8 cellular contexts compared by ENCODE assay signal in genomic region chr10:75236178-75236825, GRCh38. TPM values are rescaled to one million over a fixed set of nuclear protein-coding genes. Genes with fewer than 3 reads are reported as not detected.
A peak's percentile ranks its signal among the peaks of the same experiment; 100 is the strongest.
DNase-seq lines count a peak whose midpoint lies in the region; ATAC-seq, FAIRE-seq and TF ChIP-seq lines count a peak whose summit lies in the region.

No MANE protein-coding gene starts in this region.

- H3K4me1 Mint-ChIP-seq in activated T-helper 1 cell treated with anti-CD3 and anti-CD28 coated beads, Interleukin-12 subunit alpha, Interleukin-12 subunit beta, Interleukin-2, Interleukin-4 antibody, amounts not matched to agents 30 ng/mL and 10 ng/mL and 1 ng/mL, durations not matched to agents 14 hours and 24 hours and 36 hours (ENCODE audit: low read depth), result peaks cover 22% of the 10 kb centered on the region

- no peaks in the 10 kb centered on the region for H4K20me1 ChIP-seq in HepG2 (ENCODE audit: insufficient read depth, low read length)

- DNase-seq in HepG2 (ENCODE audit: low spot score) (no peak), right lobe of liver (no peak), uterus (no peak), activated gamma-delta T cell (lab: John Stamatoyannopoulos, UW) (no peak), NCI-H146 treated with DMSO at 0.1 percent for 48 hours (lab: John Stamatoyannopoulos, UW; ENCODE audit: unreplicated experiment) (no peak)
- no peak for DNase-seq in activated T-helper 1 cell treated with anti-CD3 and anti-CD28 coated beads, Interleukin-12 subunit alpha, Interleukin-12 subunit beta, Interleukin-2, Interleukin-4 antibody, amounts not matched to agents 30 ng/mL and 10 ng/mL and 1 ng/mL, durations not matched to agents 14 hours and 24 hours and 36 hours (ENCODE audit: low spot score)

- peaks cover 2% of the 10 kb centered on the region for H3K79me2 ChIP-seq in HepG2 (ENCODE audit: insufficient read depth, low read length)

- H3K4me1 ChIP-seq in HepG2 (ENCODE audit: insufficient read depth, low read length) (peaks cover 57% of the 10 kb centered on the region), right lobe of liver (peaks cover 0 to 18% (median 5%) of the 10 kb centered on the region in 4 donors), muscle layer of colon (ENCODE audit: insufficient read depth, low read length) (peaks cover 5% of the 10 kb centered on the region), uterus (no peaks in the 10 kb centered on the region)

- H3K36me3 ChIP-seq in HepG2 (replicated peaks in 1 of 2; ENCODE audit: control insufficient read depth in 1 of 2, insufficient read depth in 2 of 2, low read length in 2 of 2) (peaks cover 9 to 21% of the 10 kb centered on the region in 2 experiments; a peak in 4 of 5 replicates), right lobe of liver (peaks cover 0 to 12% (median 7%) of the 10 kb centered on the region in 4 donors), muscle layer of colon (ENCODE audit: insufficient read depth, low read length) (peaks cover 9% of the 10 kb centered on the region), uterus (no peaks in the 10 kb centered on the region)

- H3K27ac Mint-ChIP-seq in activated T-helper 1 cell treated with anti-CD3 and anti-CD28 coated beads, Interleukin-12 subunit alpha, Interleukin-12 subunit beta, Interleukin-2, Interleukin-4 antibody, amounts not matched to agents 30 ng/mL and 10 ng/mL and 1 ng/mL, durations not matched to agents 14 hours and 24 hours and 36 hours, result peak overlapping the region; percentile 93

- TF ChIP-seq EP300 in HepG2 (IDR thresholded peaks at IDR 0.05; ENCODE audit: low read depth in 2 of 2, low read length in 2 of 2), result no peak
- no peak for TF ChIP-seq EP300 in HepG2 (CRISPR knock-in tag; IDR thresholded peaks at IDR 0.05; ENCODE audit: borderline replicate concordance)

- peaks cover 20% of the 10 kb centered on the region for H3K36me3 Mint-ChIP-seq in activated T-helper 1 cell treated with anti-CD3 and anti-CD28 coated beads, Interleukin-12 subunit alpha, Interleukin-12 subunit beta, Interleukin-2, Interleukin-4 antibody, amounts not matched to agents 30 ng/mL and 10 ng/mL and 1 ng/mL, durations not matched to agents 14 hours and 24 hours and 36 hours (ENCODE audit: low read depth)

- TF ChIP-seq RAD21 in HepG2 (CRISPR knock-in tag; IDR thresholded peaks at IDR 0.05), result no peak

- CTCF ChIA-PET in HepG2 (lab: Yijun Ruan, JAX; ENCODE audit: low intra/inter-chr PET ratio, low total read pairs), result interaction anchor here (0.8 to 2.7 kb wide), 5 partner anchors 49 to 992 kb away, joined by 3 to 34 read pairs (median 4); a partner anchor contains a TSS

- 42% methylated on average over 12 of the region's 12 CpGs for WGBS in HepG2 (ENCODE audit: low lambda C conversion rate)
- 33% methylated on average over 12 of the region's 12 CpGs for WGBS in right lobe of liver (ENCODE audit: insufficient coverage, low coverage, low lambda C conversion rate, missing lambda C conversion rate)

- H3K9me3 Mint-ChIP-seq in activated T-helper 1 cell treated with anti-CD3 and anti-CD28 coated beads, Interleukin-12 subunit alpha, Interleukin-12 subunit beta, Interleukin-2, Interleukin-4 antibody, amounts not matched to agents 30 ng/mL and 10 ng/mL and 1 ng/mL, durations not matched to agents 14 hours and 24 hours and 36 hours, result no peaks in the 10 kb centered on the region

- intact Hi-C loops in HepG2 (cut with micrococcal nuclease; ENCODE audit: unreplicated experiment) (no loop called here), right lobe of liver (cut with DNase I) (loop anchor here (10.0 kb wide), 2 partner anchors 52 to 132 kb away; a partner anchor contains a TSS), uterus (cut with DNase I; ENCODE audit: low total_unique reads) (loop anchor here (10.0 kb wide), 2 partner anchors 132 to 972 kb away; a partner anchor contains a TSS)
- intact Hi-C loops in activated T-helper 1 cell treated with anti-CD3 and anti-CD28 coated beads, Interleukin-12 subunit alpha, Interleukin-12 subunit beta, Interleukin-2, Interleukin-4 antibody, amounts not matched to agents 30 ng/mL and 10 ng/mL and 1 ng/mL, durations not matched to agents 14 hours and 24 hours and 36 hours (cut with micrococcal nuclease), result loop anchor here (1.0 to 10.0 kb wide), 6 partner anchors 48 to 1387 kb away; partner anchors contain the start of gene CAMK2G

- H2AFZ ChIP-seq in HepG2 (ENCODE audit: low read length), result no peak overlapping the region

- ATAC-seq in HepG2 (no peak), right lobe of liver (no peak), GM21529 (IDR thresholded peaks at IDR 0.05; ENCODE audit: unreplicated experiment) (no peak)

- H3K9ac ChIP-seq in HepG2 (ENCODE audit: insufficient read depth, low read depth, low read length), result peak overlapping the region; percentile 18; the same call in 1 of the 2 replicates
- peak overlapping the region; percentile 5 for H3K9ac ChIP-seq in muscle layer of colon (ENCODE audit: low read length)

- H3K27me3 ChIP-seq in HepG2 (ENCODE audit: control insufficient read depth in 1 of 2, insufficient read depth in 2 of 2, low read length in 2 of 2), result peaks cover 0 to 1% of the 10 kb centered on the region in 2 experiments; a peak in 1 of 5 replicates
- H3K27me3 ChIP-seq in right lobe of liver, result no peaks in the 10 kb centered on the region
- no peaks in the 10 kb centered on the region for H3K27me3 ChIP-seq in muscle layer of colon (ENCODE audit: control insufficient read depth in 1 of 2, insufficient read depth in 2 of 2, low read length in 2 of 2)
- no peaks in the 10 kb centered on the region for H3K27me3 ChIP-seq in uterus

- POLR2A ChIA-PET in HepG2 (lab: Yijun Ruan, JAX), result interaction anchor here (1.0 to 1.8 kb wide), 3 partner anchors 26 to 165 kb away, joined by 3 to 7 read pairs (median 3); partner anchors contain the start of genes VDAC2 and ZNF503

- no peaks in the 10 kb centered on the region for H3K27me3 Mint-ChIP-seq in activated T-helper 1 cell treated with anti-CD3 and anti-CD28 coated beads, Interleukin-12 subunit alpha, Interleukin-12 subunit beta, Interleukin-2, Interleukin-4 antibody, amounts not matched to agents 30 ng/mL and 10 ng/mL and 1 ng/mL, durations not matched to agents 14 hours and 24 hours and 36 hours (ENCODE audit: insufficient read depth)

- H3K27ac ChIP-seq in HepG2 (ENCODE audit: extremely low read length, insufficient read depth, low read length) (no peak overlapping the region), right lobe of liver (no peak overlapping the region), muscle layer of colon (ENCODE audit: low read depth, low read length) (no peak overlapping the region), uterus (peak overlapping the region; percentile 84 to 88)

- TF ChIP-seq POLR2A in HepG2 (IDR thresholded peaks at IDR 0.05; ENCODE audit: insufficient read depth in 1 of 2, low read depth in 2 of 2, low read length in 2 of 2) (no peak), right lobe of liver (IDR thresholded peaks at IDR 0.05) (no peak), uterus (IDR thresholded peaks at IDR 0.05) (no peak)

- H3K9me3 ChIP-seq in HepG2 (ENCODE audit: low read length) (no peaks in the 10 kb centered on the region), right lobe of liver (no peaks in the 10 kb centered on the region), muscle layer of colon (ENCODE audit: low read length) (no peaks in the 10 kb centered on the region), uterus (no peaks in the 10 kb centered on the region)

- FAIRE-seq in HepG2 (lab: Jason Lieb, UNC), result no peak

- H3K4me3 ChIP-seq in HepG2 (replicated peaks in 1 of 3; ENCODE audit: insufficient read depth in 1 of 3, low read depth in 2 of 3, low read length in 3 of 3), result peak overlapping the region in 2 of 3 experiments; percentile 25 to 41; a peak in 3 of 6 replicates
- H3K4me3 ChIP-seq in right lobe of liver, result no peak overlapping the region
- H3K4me3 ChIP-seq in muscle layer of colon (ENCODE audit: low read depth in 1 of 2, low read length in 2 of 2), result no peak overlapping the region
- H3K4me3 ChIP-seq in uterus, result no peak overlapping the region

- TF ChIP-seq CTCF in HepG2 (CRISPR knock-in tag; IDR thresholded peaks at IDR 0.05), result no peak
- no peak for TF ChIP-seq CTCF in right lobe of liver (IDR thresholded peaks at IDR 0.05)
- no peak for TF ChIP-seq CTCF in uterus (IDR thresholded peaks at IDR 0.05)

- in situ Hi-C loops in HepG2 (cut with HindIII; ENCODE audit: extremely low pct_ligation_motif_present, low pct_unique_long_range_greater_than_20kb), result loop anchor here (10.0 kb wide), 1 partner anchor 992 kb away; no protein-coding TSS in a partner anchor

- H3K4me3 Mint-ChIP-seq in activated T-helper 1 cell treated with anti-CD3 and anti-CD28 coated beads, Interleukin-12 subunit alpha, Interleukin-12 subunit beta, Interleukin-2, Interleukin-4 antibody, amounts not matched to agents 30 ng/mL and 10 ng/mL and 1 ng/mL, durations not matched to agents 14 hours and 24 hours and 36 hours, result peak overlapping the region; percentile 84

- H3K4me2 ChIP-seq in HepG2 (ENCODE audit: low read depth, low read length), result peak overlapping the region; percentile 85

- no TSS peak for BruUV-seq in HepG2 (replicated peaks; lab: Mats Ljungman, UMichigan)

RNA-seq across cellular contexts. Expression of gene COMTD1, which starts 0.5 kb away (rescaled TPM):
- total RNA-seq in HepG2 (2016; rRNA removed; fragmentation: Illumina TruSeq; extraction: Trizol), result 9.8 and 18.4 TPM in 2 replicates
- total RNA-seq in HepG2 (2016; cell fraction: cytosol; rRNA removed; fragmentation: Illumina TruSeq; extraction: Trizol; ENCODE audit: low read depth), result 12.2 and 16.1 TPM in 2 replicates
- 10.6 and 19.5 TPM in 2 replicates for total RNA-seq in HepG2 (2016; cell fraction: insoluble cytoplasmic fraction; rRNA removed; fragmentation: Illumina TruSeq; extraction: Trizol)
- total RNA-seq in HepG2 (2016; cell fraction: membrane; rRNA removed; fragmentation: Illumina TruSeq; extraction: Trizol), result 12.0 and 14.7 TPM in 2 replicates
- total RNA-seq in HepG2 (2016; cell fraction: nucleus; rRNA removed; fragmentation: Illumina TruSeq; extraction: Trizol), result 14.6 and 16.0 TPM in 2 replicates
- polyA plus RNA-seq in HepG2 (2011; rRNA removed), result 11.8 and 12.6 TPM in 2 replicates
- 6.8 and 16.3 TPM in 2 replicates for polyA plus RNA-seq in HepG2 (2011; cell fraction: cytosol; rRNA removed)
- polyA plus RNA-seq in HepG2 (2011; cell fraction: nucleus; rRNA removed), result 56.9 and 70.5 TPM in 2 replicates
- polyA plus RNA-seq in HepG2 (2012), result 8.1 and 13.6 TPM in 2 replicates
- 10.0 and 12.3 TPM in 2 replicates for polyA plus RNA-seq in HepG2 (2016; cell fraction: cytosol; fragmentation: Illumina TruSeq; extraction: Trizol; ENCODE audit: low read depth)
- 8.1 and 10.1 TPM in 2 replicates for polyA plus RNA-seq in HepG2 (2016; cell fraction: insoluble cytoplasmic fraction; fragmentation: Illumina TruSeq; extraction: Trizol; ENCODE audit: low read depth)
- polyA plus RNA-seq in HepG2 (2016; cell fraction: membrane; fragmentation: Illumina TruSeq; extraction: Trizol; ENCODE audit: low read depth), result 9.1 and 10.0 TPM in 2 replicates
- 30.4 and 30.9 TPM in 2 replicates for polyA plus RNA-seq in HepG2 (2016; cell fraction: nucleus; fragmentation: Illumina TruSeq; extraction: Trizol; ENCODE audit: insufficient read depth, low read depth)
- 5.5 and 7.7 TPM in 2 replicates for polyA minus RNA-seq in HepG2 (2011; rRNA and poly(A)+ RNA removed; ENCODE audit: low replicate concordance)
- 3.2 and 9.5 TPM in 2 replicates for polyA minus RNA-seq in HepG2 (2011; cell fraction: cytosol; rRNA and poly(A)+ RNA removed)
- polyA minus RNA-seq in HepG2 (2011; cell fraction: nucleus; rRNA and poly(A)+ RNA removed), result 3.4 and 4.1 TPM in 2 replicates
- 10 to 100 TPM; 14.3 to 88.7 (median 22.1) TPM for total RNA-seq in right lobe of liver
- total RNA-seq in activated T-helper 1 cell treated with anti-CD3 and anti-CD28 coated beads, Interleukin-12 subunit alpha, Interleukin-12 subunit beta, Interleukin-2, Interleukin-4 antibody, amounts not matched to agents 30 ng/mL and 10 ng/mL and 1 ng/mL, durations not matched to agents 14 hours and 24 hours and 36 hours, result 36.4 and 36.9 TPM in 2 replicates
- 10 to 100 TPM in 3 of 4 donors, 1 to 10 TPM in 1; 3.2 to 59.7 (median 22.9) TPM for total RNA-seq in uterus

RNA-seq across cellular contexts. Expression of gene VDAC2, which starts 25.7 kb away (rescaled TPM):
- total RNA-seq in HepG2 (2016; rRNA removed; fragmentation: Illumina TruSeq; extraction: Trizol), result 222 and 289 TPM in 2 replicates
- total RNA-seq in HepG2 (2016; cell fraction: cytosol; rRNA removed; fragmentation: Illumina TruSeq; extraction: Trizol; ENCODE audit: low read depth), result 104 and 114 TPM in 2 replicates
- total RNA-seq in HepG2 (2016; cell fraction: insoluble cytoplasmic fraction; rRNA removed; fragmentation: Illumina TruSeq; extraction: Trizol), result 211 and 292 TPM in 2 replicates
- total RNA-seq in HepG2 (2016; cell fraction: membrane; rRNA removed; fragmentation: Illumina TruSeq; extraction: Trizol), result 204 and 207 TPM in 2 replicates
- total RNA-seq in HepG2 (2016; cell fraction: nucleus; rRNA removed; fragmentation: Illumina TruSeq; extraction: Trizol), result 115 and 129 TPM in 2 replicates
- polyA plus RNA-seq in HepG2 (2011; rRNA removed), result 51.4 and 67.9 TPM in 2 replicates
- polyA plus RNA-seq in HepG2 (2011; cell fraction: cytosol; rRNA removed), result 57.5 and 78.7 TPM in 2 replicates
- 39.7 and 47.6 TPM in 2 replicates for polyA plus RNA-seq in HepG2 (2011; cell fraction: nucleus; rRNA removed)
- polyA plus RNA-seq in HepG2 (2012), result 254 and 278 TPM in 2 replicates
- polyA plus RNA-seq in HepG2 (2016; cell fraction: cytosol; fragmentation: Illumina TruSeq; extraction: Trizol; ENCODE audit: low read depth), result 130 and 148 TPM in 2 replicates
- 312 and 323 TPM in 2 replicates for polyA plus RNA-seq in HepG2 (2016; cell fraction: insoluble cytoplasmic fraction; fragmentation: Illumina TruSeq; extraction: Trizol; ENCODE audit: low read depth)
- 182 and 196 TPM in 2 replicates for polyA plus RNA-seq in HepG2 (2016; cell fraction: membrane; fragmentation: Illumina TruSeq; extraction: Trizol; ENCODE audit: low read depth)
- 145 and 163 TPM in 2 replicates for polyA plus RNA-seq in HepG2 (2016; cell fraction: nucleus; fragmentation: Illumina TruSeq; extraction: Trizol; ENCODE audit: insufficient read depth, low read depth)
- 45.3 and 49.0 TPM in 2 replicates for polyA minus RNA-seq in HepG2 (2011; rRNA and poly(A)+ RNA removed; ENCODE audit: low replicate concordance)
- 83.7 and 98.7 TPM in 2 replicates for polyA minus RNA-seq in HepG2 (2011; cell fraction: cytosol; rRNA and poly(A)+ RNA removed)
- polyA minus RNA-seq in HepG2 (2011; cell fraction: nucleus; rRNA and poly(A)+ RNA removed), result 59.0 and 61.9 TPM in 2 replicates
- total RNA-seq in right lobe of liver, result 10 to 100 TPM; 48.3 to 92.7 (median 70.2) TPM
- 220 and 224 TPM in 2 replicates for total RNA-seq in activated T-helper 1 cell treated with anti-CD3 and anti-CD28 coated beads, Interleukin-12 subunit alpha, Interleukin-12 subunit beta, Interleukin-2, Interleukin-4 antibody, amounts not matched to agents 30 ng/mL and 10 ng/mL and 1 ng/mL, durations not matched to agents 14 hours and 24 hours and 36 hours
- total RNA-seq in uterus, result 100 to 1,000 TPM in 1 of 4 donors, 10 to 100 TPM in 3; 57.6 to 119 (median 76.5) TPM

Comparison
In these comparisons a context has a peak if more than half of its experiments do, and no peak if none do; other contexts are left out.
1. H3K4me3 ChIP-seq: peak in HepG2 (2 of 3); none in right lobe of liver (0 of 3), muscle layer of colon (0 of 2) and uterus (0 of 2).
2. H3K27ac ChIP-seq: peak in uterus (2 of 2); none in HepG2 (single experiment), right lobe of liver (0 of 3) and muscle layer of colon (single experiment).